19 cellular contexts compared by ENCODE assay signal in the genomic region with DNA sequence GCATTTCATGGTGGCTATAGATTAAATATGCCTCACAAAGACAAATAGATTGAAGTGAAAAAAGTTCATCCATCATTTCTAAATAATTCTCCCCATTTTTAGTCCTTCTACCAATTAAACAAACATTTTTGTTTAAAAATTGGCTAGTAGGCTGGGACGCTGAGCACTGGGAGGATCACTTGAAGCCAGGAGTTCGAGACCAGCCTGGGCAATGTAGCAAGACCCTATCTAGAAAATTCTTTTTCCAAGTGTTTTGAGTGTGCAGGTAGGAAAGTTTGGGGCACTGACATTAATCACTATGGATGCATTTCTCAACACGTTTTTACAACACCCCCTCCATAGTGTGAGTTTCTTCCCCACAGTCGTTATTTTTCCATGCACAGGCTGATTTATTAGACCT. TPM values are rescaled to one million over a fixed set of nuclear protein-coding genes. Genes with fewer than 3 reads are reported as not detected.
DNase-seq lines count a peak whose midpoint lies in the region; ATAC-seq, FAIRE-seq and TF ChIP-seq lines count a peak whose summit lies in the region.
"Had no signal": no experiment of that assay in that cellular context is flagged by ENCODE, and none has a peak within 500 bp of the region (broad histone marks: within the 10 kb centered on the region; RNA-seq: fewer than 3 reads in every experiment).

No MANE protein-coding gene starts in this region.

- H3K79me2 ChIP-seq in K562 (ENCODE audit: control insufficient read depth, insufficient read depth, low read length): peaks cover 9% of the 10 kb centered on the region; the same call in 2 of the 3 replicates
- H3K79me2 ChIP-seq in osteoblast (ENCODE audit: insufficient read depth, low read length): no peaks in the 10 kb centered on the region

- TF ChIP-seq POLR2A in K562 (conservative IDR thresholded peaks at IDR 0.05): no peak
- TF ChIP-seq POLR2A in GM12892 (IDR thresholded peaks at IDR 0.05; ENCODE audit: low read depth, low read length): no peak

- H3K36me3 ChIP-seq in K562 (ENCODE audit: control insufficient read depth, insufficient read depth, low read length) (no peaks in the 10 kb centered on the region; the same call in 2 of the 3 replicates), osteoblast (ENCODE audit: insufficient read depth, low read length) (peaks cover 86% of the 10 kb centered on the region)

- 73% methylated on average over 4 of the region's 4 CpGs for WGBS in K562 (ENCODE audit: insufficient coverage, low coverage, missing lambda C conversion rate)

- no peak overlapping the region for H3K4me2 ChIP-seq in K562 (ENCODE audit: insufficient read depth, low read length)
- no peak overlapping the region for H3K4me2 ChIP-seq in osteoblast (ENCODE audit: insufficient read depth, low read length)

- in situ Hi-C loops in K562 (cut with MboI): loop anchor here (25.0 kb wide), 1 partner anchor 728 kb away; no protein-coding TSS in a partner anchor

- no peak overlapping the region for H3K9ac ChIP-seq in K562 (ENCODE audit: insufficient read depth in 1 of 2, low read depth in 2 of 2, low read length in 2 of 2)
- H3K9ac ChIP-seq: GM23248 had no signal

- POLR2A ChIA-PET in K562 (lab: Yijun Ruan, JAX): no interaction called here

- no peaks in the 10 kb centered on the region for H4K20me1 ChIP-seq in K562 (replicated peaks; ENCODE audit: control insufficient read depth, insufficient read depth, low read length)
- peaks cover 11% of the 10 kb centered on the region for H4K20me1 ChIP-seq in osteoblast (ENCODE audit: insufficient read depth, low read length)

- H2AFZ ChIP-seq in K562 (ENCODE audit: low read depth, low read length): no peak overlapping the region
- no peak overlapping the region for H2AFZ ChIP-seq in osteoblast (ENCODE audit: low read length)
- H2AFZ ChIP-seq: GM23248 had no signal

- no TSS peak for BruUV-seq in K562 (replicated peaks; lab: Mats Ljungman, UMichigan)

- DNase-seq in K562 (ENCODE audit: extremely low read depth in 1 of 4, low spot score in 3 of 4) (no peak), osteoblast (ENCODE audit: insufficient read length, low spot score, missing footprints) (peak; percentile 18), urothelium cell line (ENCODE audit: low spot score) (no peak), GM12892 (ENCODE audit: insufficient read length) (no peak), NCI-H69 (lab: John Stamatoyannopoulos, UW) (no peak), SIG-M5 treated with dmso at 0.1 percent for 504 hours (lab: John Stamatoyannopoulos, UW; ENCODE audit: unreplicated experiment) (no peak)
- DNase-seq: C1 segment of cervical spinal cord; Calu3; CD4-positive, alpha-beta memory T cell; COR-L47; DMS53; DMS79 treated with DMSO at 0.1 percent for 48 hours; GF-D8; GM23248; H9; HFFc6 had no signal

- H3K4me1 ChIP-seq in K562 (replicated peaks in 1 of 2; ENCODE audit: control insufficient read depth in 2 of 2, insufficient read depth in 2 of 2, low read length in 2 of 2): peaks cover 16 to 37% of the 10 kb centered on the region in 2 experiments
- H3K4me1 ChIP-seq in osteoblast (ENCODE audit: insufficient read depth, low read length): no peaks in the 10 kb centered on the region

- TF ChIP-seq EP300 in K562 (IDR thresholded peaks at IDR 0.05; ENCODE audit: low read length): no peak

- H3K9me3 ChIP-seq in K562 (replicated peaks; ENCODE audit: control insufficient read depth, insufficient read depth, low read depth, low read length): no peaks in the 10 kb centered on the region
- H3K9me3 ChIP-seq in osteoblast (ENCODE audit: low read depth, low read length): no peaks in the 10 kb centered on the region

- H3K4me3 ChIP-seq in K562 (no peak overlapping the region), osteoblast (ENCODE audit: insufficient read depth, low read length) (no peak overlapping the region)
- H3K4me3 ChIP-seq: GM23248 had no signal

- H3K27me3 ChIP-seq in K562 (ENCODE audit: control insufficient read depth in 2 of 2, insufficient read depth in 2 of 2, low read length in 2 of 2) (no peaks in the 10 kb centered on the region), osteoblast (ENCODE audit: insufficient read depth, low read length) (no peaks in the 10 kb centered on the region)

- no peaks in the 10 kb centered on the region for H3K9me1 ChIP-seq in K562 (ENCODE audit: control insufficient read depth, insufficient read depth, low read length)

- H3K27ac ChIP-seq in K562 (ENCODE audit: extremely low read depth, low read depth, low read length): no peak overlapping the region
- H3K27ac ChIP-seq in osteoblast (ENCODE audit: low read depth, low read length): no peak overlapping the region
- H3K27ac ChIP-seq: GM23248 had no signal

- intact Hi-C loops in K562 (cut with micrococcal nuclease): no loop called here

- TF ChIP-seq CTCF in K562 (IDR thresholded peaks at IDR 0.05 in 2 of 3, conservative IDR thresholded peaks at IDR 0.05 in 1 of 3; ENCODE audit: insufficient read depth in 2 of 3, low read depth in 1 of 3, low read length in 3 of 3): no peak
- no peak for TF ChIP-seq CTCF in osteoblast (IDR thresholded peaks at IDR 0.05; ENCODE audit: extremely low read depth, low read depth, low read length)

- no peak for ATAC-seq in K562
- ATAC-seq: HCT116 had no signal

- TF ChIP-seq RAD21 in K562 (CRISPR knock-in tag; conservative IDR thresholded peaks at IDR 0.05 in 1 of 2, IDR thresholded peaks at IDR 0.05 in 1 of 2): no peak

- CTCF ChIA-PET in K562 (lab: Yijun Ruan, JAX; ENCODE audit: low intra/inter-chr PET ratio): no interaction called here

- FAIRE-seq in K562 (lab: Jason Lieb, UNC) (no peak), urothelium cell line (lab: Jason Lieb, UNC) (peak; percentile 5), GM12892 (lab: Jason Lieb, UNC) (no peak)
- FAIRE-seq: GM12891, H1 had no signal

TF ChIP-seq in K562, 482 proteins besides CTCF, POLR2A, EP300 and RAD21:
- TF ChIP-seq ZNF121 (CRISPR knock-in tag; conservative IDR thresholded peaks at IDR 0.05) (peak; percentile 94), CBX2 (IDR thresholded peaks at IDR 0.05; ENCODE audit: insufficient read depth, low read length, poor library complexity, severe bottlenecking) (no peak), RBM25 (IDR thresholded peaks at IDR 0.05; ENCODE audit: low read depth, low read length, severe bottlenecking) (peak; percentile 70)

RNA-seq across cellular contexts. Expression of a gene that starts 56.7 kb away (rescaled TPM):
- total RNA-seq in K562 (2011; cell fraction: chromatin; rRNA removed; ENCODE audit: low replicate concordance): 13.5 and 48.4 TPM in 2 replicates
- 54.0 and 59.1 TPM in 2 replicates for total RNA-seq in K562 (2011; cell fraction: nucleolus; rRNA removed)
- 25.0 and 27.9 TPM in 2 replicates for total RNA-seq in K562 (2011; cell fraction: nucleoplasm; rRNA removed)
- total RNA-seq in K562 (2014; rRNA removed) (11.5 and 19.9 TPM in 2 replicates), K562 (2014; rRNA removed; fragmentation: Illumina TruSeq; extraction: Trizol) (2.7 and 4.1 TPM in 2 replicates), K562 (2015; rRNA removed; fragmentation: Illumina TruSeq; extraction: Trizol) (3.8 and 4.1 TPM in 2 replicates), K562 (2021) (10.8 and 11.0 TPM in 2 replicates), osteoblast (443 and 552 TPM in 2 replicates)
- polyA plus RNA-seq in K562 (2011; rRNA removed) (9.0 and 9.2 TPM in 2 replicates), K562 (2014; fragmentation: Illumina TruSeq; extraction: Trizol) (6.6 and 9.7 TPM in 2 replicates), K562 (2014; fragmentation: Nextera tagmentation; extraction: Ambion mirVana) (under 1 TPM; 0.28 to 0.34 TPM), K562 (2014; rRNA removed) (8.1 and 11.3 TPM in 2 replicates)
- 5.1 and 16.1 TPM in 2 replicates for polyA plus RNA-seq in K562 (2011; cell fraction: cytosol; rRNA removed)
- 26.9 and 53.0 TPM in 2 replicates for polyA plus RNA-seq in K562 (2011; cell fraction: nucleus; rRNA removed)
- 15.9 and 30.3 TPM in 2 replicates for polyA plus RNA-seq in K562 (2012)
- 2.5 and 7.6 TPM in 2 replicates for polyA minus RNA-seq in K562 (2011; rRNA and poly(A)+ RNA removed)
- polyA minus RNA-seq in K562 (2011; cell fraction: cytosol; rRNA and poly(A)+ RNA removed): 7.0 and 7.5 TPM in 2 replicates
- 11.7 and 12.7 TPM in 2 replicates for polyA minus RNA-seq in K562 (2011; cell fraction: nucleus; rRNA and poly(A)+ RNA removed)
- 1.3 TPM for polyA plus RNA-seq in GM12892 (2012; ENCODE audit: missing spikeins)
